11 cellular contexts compared by ENCODE assay signal in genomic region chr6:149054559-149055194, GRCh38.
A peak's percentile ranks its signal among the peaks of the same experiment; 100 is the strongest.
DNase-seq lines count a peak whose midpoint lies in the region; ATAC-seq lines count a peak whose summit lies in the region.
"Had no signal": no experiment of that assay in that cellular context is flagged by ENCODE, and none has a peak within 500 bp of the region (broad histone marks: within the 10 kb centered on the region; RNA-seq: fewer than 3 reads in every experiment).

No MANE protein-coding gene starts in this region.

- H3K36me3 ChIP-seq in BLaER1 treated with 17β-estradiol and CSF1 and Interleukin-3, amounts not matched to agents 10 nM and 100 nM = peaks cover 0 to 15% (median 0%) of the 10 kb centered on the region in 11 experiments; a peak in 2 of 22 replicates

- H3K9me3 ChIP-seq in BLaER1 treated with 17β-estradiol and CSF1 and Interleukin-3, amounts not matched to agents 10 nM and 100 nM (replicated peaks in 1 of 11) = peaks cover 0 to 6% (median 0%) of the 10 kb centered on the region in 11 experiments; a peak in 1 of 22 replicates

- peaks cover 5% of the 10 kb centered on the region for H3K36me3 Mint-ChIP-seq in activated T-helper 17 cell treated with anti-CD3 and anti-CD28 coated beads, Interleukin-2, amount 50 U/mL, for 72 hours (ENCODE audit: low read depth)

- H3K4me2 ChIP-seq in BLaER1 treated with 17β-estradiol and CSF1 and Interleukin-3, amounts not matched to agents 10 nM and 100 nM = peak overlapping the region; percentile 5 to 65 (median 53); a peak in 21 of 22 replicates

- H3K27me3 Mint-ChIP-seq in activated T-helper 17 cell treated with anti-CD3 and anti-CD28 coated beads, Interleukin-2, amount 50 U/mL, for 72 hours = no peaks in the 10 kb centered on the region

- H3K4me3 Mint-ChIP-seq in activated T-helper 17 cell treated with anti-CD3 and anti-CD28 coated beads, Interleukin-2, amount 50 U/mL, for 72 hours = peak overlapping the region; percentile 83

- peaks cover 29 to 43% (median 37%) of the 10 kb centered on the region in 10 experiments for H3K4me1 ChIP-seq in BLaER1 treated with 17β-estradiol and CSF1 and Interleukin-3, amounts not matched to agents 10 nM and 100 nM

- peak; percentile 90 for ATAC-seq in GM19395 (IDR thresholded peaks at IDR 0.05; ENCODE audit: unreplicated experiment)
- ATAC-seq in HG02973 (IDR thresholded peaks at IDR 0.05; ENCODE audit: unreplicated experiment) = peak; percentile 74
- no peak for ATAC-seq in activated T-helper 17 cell treated with anti-CD3 and anti-CD28 coated beads, Interleukin-2, amount 50 U/mL, for 72 hours (replicated peaks)

- H3K4me1 Mint-ChIP-seq in activated T-helper 17 cell treated with anti-CD3 and anti-CD28 coated beads, Interleukin-2, amount 50 U/mL, for 72 hours = peaks cover 40% of the 10 kb centered on the region

- DNase-seq in NCI-H1694 treated with DMSO at 0.1 percent for 48 hours (lab: John Stamatoyannopoulos, UW) (no peak), HuH-7 (ENCODE audit: low spot score) (no peak), NCI-H128 (lab: John Stamatoyannopoulos, UW; ENCODE audit: unreplicated experiment) (no peak), RKO (ENCODE audit: low spot score) (no peak)
- DNase-seq: aorta, foreskin melanocyte, NCI-H2029 treated with DMSO at 0.1 percent for 48 hours had no signal

- no peak overlapping the region for H3K4me3 ChIP-seq in BLaER1 treated with 17β-estradiol and CSF1 and Interleukin-3, amounts not matched to agents 10 nM and 100 nM

- no peaks in the 10 kb centered on the region for H3K9me3 Mint-ChIP-seq in activated T-helper 17 cell treated with anti-CD3 and anti-CD28 coated beads, Interleukin-2, amount 50 U/mL, for 72 hours

- H3K9ac ChIP-seq in BLaER1 treated with 17β-estradiol and CSF1 and Interleukin-3, amounts not matched to agents 10 nM and 100 nM = no peak overlapping the region

- no peak overlapping the region for H3K27ac Mint-ChIP-seq in activated T-helper 17 cell treated with anti-CD3 and anti-CD28 coated beads, Interleukin-2, amount 50 U/mL, for 72 hours

- peak overlapping the region in 4 of 11 experiments; percentile 12 to 30 (median 22); a peak in 3 of 22 replicates for H3K27ac ChIP-seq in BLaER1 treated with 17β-estradiol and CSF1 and Interleukin-3, amounts not matched to agents 10 nM and 100 nM

- H3K27me3 ChIP-seq in BLaER1 treated with 17β-estradiol and CSF1 and Interleukin-3, amounts not matched to agents 10 nM and 100 nM = no peaks in the 10 kb centered on the region

- no peaks in the 10 kb centered on the region; a peak in 1 of 22 replicates for H4K20me1 ChIP-seq in BLaER1 treated with 17β-estradiol and CSF1 and Interleukin-3, amounts not matched to agents 10 nM and 100 nM
